In genomic region chr15:99082798-99083197, GRCh38 we compare ENCODE assay signal across 36 cellular contexts. TPM values are rescaled to one million over a fixed set of nuclear protein-coding genes. Genes with fewer than 3 reads are reported as not detected.
DNase-seq lines count a peak whose midpoint lies in the region; ATAC-seq, FAIRE-seq and TF ChIP-seq lines count a peak whose summit lies in the region.
"Had no signal": no experiment of that assay in that cellular context is flagged by ENCODE, and none has a peak within 500 bp of the region (broad histone marks: within the 10 kb centered on the region; RNA-seq: fewer than 3 reads in every experiment).

No MANE protein-coding gene starts in this region.

- no peak overlapping the region for H3K27ac Mint-ChIP-seq in T-cell
- H3K27ac Mint-ChIP-seq: B cell; CD14-positive monocyte; CD4-positive, alpha-beta memory T cell; CD4-positive, alpha-beta T cell; CD4-positive, CD25-positive, alpha-beta regulatory T cell; CD8-positive, alpha-beta memory T cell; CD8-positive, alpha-beta T cell had no signal

- no peaks in the 10 kb centered on the region for H4K20me1 ChIP-seq in osteoblast (ENCODE audit: insufficient read depth, low read length)
- H4K20me1 ChIP-seq: BLaER1; BLaER1 treated with 17β-estradiol and CSF1 and Interleukin-3, amounts not matched to agents 10 nM and 100 nM had no signal

- CTCF ChIA-PET in A549 (lab: Yijun Ruan, JAX) (interaction anchor here (0.9 to 2.2 kb wide), 7 partner anchors 9 to 564 kb away, joined by 3 to 8 read pairs (median 4); no protein-coding TSS in a partner anchor), HEK293 (lab: Yijun Ruan, JAX) (interaction anchor here (0.7 to 1.1 kb wide), 2 partner anchors 423 to 1311 kb away, joined by 3 read pairs; no protein-coding TSS in a partner anchor), HEK293T (lab: Yijun Ruan, JAX) (no interaction called here), T-cell (lab: Charles Lee) (interaction anchor here in 1 of 2 donors (0.8 kb wide), 1 partner anchor 10 kb away, joined by 3 read pairs; no protein-coding TSS in a partner anchor)

- H3K4me3 Mint-ChIP-seq in T-cell, result no peak overlapping the region
- H3K4me3 Mint-ChIP-seq: B cell; CD14-positive monocyte; CD4-positive, alpha-beta memory T cell; CD4-positive, alpha-beta T cell; CD4-positive, CD25-positive, alpha-beta regulatory T cell; CD8-positive, alpha-beta memory T cell; CD8-positive, alpha-beta T cell had no signal

- H3K9me3 Mint-ChIP-seq in T-cell, result no peaks in the 10 kb centered on the region
- H3K9me3 Mint-ChIP-seq: CD4-positive, alpha-beta T cell had no signal

- TF ChIP-seq CTCF in A549 (IDR thresholded peaks at IDR 0.05) (no peak), HEK293 (tag by site-specific recombination; IDR thresholded peaks at IDR 0.05) (no peak), osteoblast (IDR thresholded peaks at IDR 0.05; ENCODE audit: extremely low read depth, low read depth, low read length) (no peak)

- intact Hi-C loops in left colon (cut with DNase I, micrococcal nuclease), result no loop called here

- no peak for DNase-seq in A549 (ENCODE audit: low read depth in 1 of 2, low spot score in 1 of 2)
- DNase-seq in HEK293T (ENCODE audit: extremely low spot score), result no peak
- peak; percentile 62 for DNase-seq in osteoblast (ENCODE audit: insufficient read length, low spot score, missing footprints)
- DNase-seq in NCI-H146 treated with DMSO at 0.1 percent for 48 hours (lab: John Stamatoyannopoulos, UW; ENCODE audit: unreplicated experiment), result no peak
- no peak for DNase-seq in T-cell
- DNase-seq in left colon, result no peak
- no peak for DNase-seq in NCI-H1092 (lab: John Stamatoyannopoulos, UW)
- DNase-seq: 8988T; ACHN; AML-193; BE2C; C1 segment of cervical spinal cord; Caco-2; Calu3; CD4-positive, alpha-beta memory T cell; CD4-positive, alpha-beta T cell; CD4-positive, CD25-positive, alpha-beta regulatory T cell; CD8-positive, alpha-beta memory T cell; CD8-positive, alpha-beta T cell; COR-L47; DMS 273 treated with DMSO at 0.1 percent for 48 hours; DMS153; DMS53; DMS79; DMS79 treated with DMSO at 0.1 percent for 48 hours; DND-41; EL had no signal

- H3K4me1 ChIP-seq in A549 (no peaks in the 10 kb centered on the region), HEK293 (ENCODE audit: control insufficient read depth, insufficient read depth, low read length) (no peaks in the 10 kb centered on the region), osteoblast (ENCODE audit: insufficient read depth, low read length) (peaks cover 15% of the 10 kb centered on the region)
- H3K4me1 ChIP-seq: BE2C; BLaER1; BLaER1 treated with 17β-estradiol and CSF1 and Interleukin-3, amounts not matched to agents 10 nM and 100 nM; Caco-2 had no signal

- no peak for TF ChIP-seq POLR2A in A549 (IDR thresholded peaks at IDR 0.05; ENCODE audit: low read length)

- TF ChIP-seq RAD21 in A549 (conservative IDR thresholded peaks at IDR 0.05 in 1 of 2, IDR thresholded peaks at IDR 0.05 in 1 of 2), result no peak

- H3K27me3 Mint-ChIP-seq in T-cell, result peaks cover 16 to 17% of the 10 kb centered on the region in 2 donors

- no peaks in the 10 kb centered on the region for H3K4me1 Mint-ChIP-seq in T-cell
- H3K4me1 Mint-ChIP-seq: B cell; CD14-positive monocyte; CD4-positive, alpha-beta memory T cell; CD4-positive, CD25-positive, alpha-beta regulatory T cell; CD8-positive, alpha-beta memory T cell had no signal

- ATAC-seq in A549 (no peak), T-cell (replicated peaks in 1 of 4) (no peak), left colon (no peak)
- ATAC-seq: CD8-positive, alpha-beta T cell had no signal

- H3K36me3 ChIP-seq in HEK293 (ENCODE audit: control insufficient read depth in 2 of 2, insufficient read depth in 1 of 2, low read length in 2 of 2) (no peaks in the 10 kb centered on the region), osteoblast (ENCODE audit: insufficient read depth, low read length) (no peaks in the 10 kb centered on the region)
- H3K36me3 ChIP-seq: BE2C; BLaER1; BLaER1 treated with 17β-estradiol and CSF1 and Interleukin-3, amounts not matched to agents 10 nM and 100 nM had no signal

- FAIRE-seq in A549 (lab: Jason Lieb, UNC), result peak; percentile 94
- FAIRE-seq: A204.1, D721Med had no signal

- H2AFZ ChIP-seq in osteoblast (ENCODE audit: low read length), result no peak overlapping the region

- no peak overlapping the region for H3K4me3 ChIP-seq in A549
- H3K4me3 ChIP-seq in HEK293 (ENCODE audit: low read depth, low read length), result no peak overlapping the region
- no peak overlapping the region for H3K4me3 ChIP-seq in osteoblast (ENCODE audit: insufficient read depth, low read length)
- H3K4me3 ChIP-seq: BLaER1; BLaER1 treated with 17β-estradiol and CSF1 and Interleukin-3, amounts not matched to agents 10 nM and 100 nM had no signal

- H3K9me3 ChIP-seq in A549 (peaks cover 4% of the 10 kb centered on the region; the same call in 1 of the 3 replicates), HEK293 (ENCODE audit: control insufficient read depth, insufficient read depth, low read depth, low read length) (no peaks in the 10 kb centered on the region), osteoblast (ENCODE audit: low read depth, low read length) (no peaks in the 10 kb centered on the region)
- H3K9me3 ChIP-seq: BE2C, Caco-2 had no signal

- H3K4me2 ChIP-seq in A549 (no peak overlapping the region), osteoblast (ENCODE audit: insufficient read depth, low read length) (no peak overlapping the region)
- H3K4me2 ChIP-seq: BLaER1; BLaER1 treated with 17β-estradiol and CSF1 and Interleukin-3, amounts not matched to agents 10 nM and 100 nM had no signal

- no peak overlapping the region for H3K27ac ChIP-seq in A549
- no peak overlapping the region for H3K27ac ChIP-seq in HEK293 (ENCODE audit: extremely low read depth, low read depth, low read length)
- no peak overlapping the region for H3K27ac ChIP-seq in osteoblast (ENCODE audit: low read depth, low read length)
- H3K27ac ChIP-seq: 22Rv1; BLaER1; BLaER1 treated with 17β-estradiol and CSF1 and Interleukin-3, amounts not matched to agents 10 nM and 100 nM; C4-2B had no signal

- TF ChIP-seq EP300 in A549 (IDR thresholded peaks at IDR 0.05), result no peak

- no peaks in the 10 kb centered on the region for H3K79me2 ChIP-seq in osteoblast (ENCODE audit: insufficient read depth, low read length)

- 26% methylated on average over 1 of the region's 1 CpG for WGBS in A549 (ENCODE audit: missing lambda C conversion rate)

- POLR2A ChIA-PET in A549 (lab: Yijun Ruan, JAX) (no interaction called here), HEK293 (lab: Yijun Ruan, JAX) (no interaction called here), HEK293T (lab: Yijun Ruan, JAX) (no interaction called here), T-cell (lab: Charles Lee) (interaction anchor here in 1 of 2 donors (0.6 kb wide), 1 partner anchor 303 kb away, joined by 4 read pairs; no protein-coding TSS in a partner anchor)

- no peaks in the 10 kb centered on the region for H3K36me3 Mint-ChIP-seq in T-cell
- H3K36me3 Mint-ChIP-seq: CD14-positive monocyte; CD4-positive, alpha-beta memory T cell; CD4-positive, CD25-positive, alpha-beta regulatory T cell; CD8-positive, alpha-beta memory T cell; CD8-positive, alpha-beta T cell had no signal

- peaks cover 15% of the 10 kb centered on the region for H3K27me3 ChIP-seq in osteoblast (ENCODE audit: insufficient read depth, low read length)
- H3K27me3 ChIP-seq: BLaER1; BLaER1 treated with 17β-estradiol and CSF1 and Interleukin-3, amounts not matched to agents 10 nM and 100 nM had no signal

TF ChIP-seq in A549, 52 proteins besides CTCF, POLR2A, EP300 and RAD21:
- TF ChIP-seq NR3C1 (IDR thresholded peaks at IDR 0.05), result no peak
- no peak for TF ChIP-seq RFX5 (IDR thresholded peaks at IDR 0.05)
- TF ChIP-seq SMC3 (IDR thresholded peaks at IDR 0.05), result no peak
- no peak for TF ChIP-seq GATA3 (IDR thresholded peaks at IDR 0.05; ENCODE audit: borderline replicate concordance)
- TF ChIP-seq RNF2 (IDR thresholded peaks at IDR 0.05; ENCODE audit: borderline replicate concordance, low read depth), result no peak

TF ChIP-seq in HEK293, 187 proteins besides CTCF, POLR2A, EP300 and RAD21:
- no peak for TF ChIP-seq SP7 (tag by site-specific recombination; IDR thresholded peaks at IDR 0.05)
- TF ChIP-seq ZNF266 (tag by site-specific recombination; IDR thresholded peaks at IDR 0.05; ENCODE audit: low read depth), result no peak
- peak; percentile 65 for TF ChIP-seq SETDB1 (IDR thresholded peaks at IDR 0.05; ENCODE audit: insufficient read length, low read length)
- TF ChIP-seq ZNF654 (tag by site-specific recombination; IDR thresholded peaks at IDR 0.05; ENCODE audit: low read depth), result no peak

TF ChIP-seq in HEK293T, 16 proteins besides CTCF, POLR2A, EP300 and RAD21:
- TF ChIP-seq NFRKB (IDR thresholded peaks at IDR 0.05), result no peak
- peak; percentile 51 for TF ChIP-seq L3MBTL2 (conservative IDR thresholded peaks at IDR 0.05)
TF ChIP-seq in HEK293T: peak in this region for 1.

RNA-seq across cellular contexts. Expression of gene SYNM, which starts 22.1 kb away (rescaled TPM):
- 22.6 and 23.7 TPM in 2 replicates for polyA plus RNA-seq in A549 (2011; rRNA removed)
- 9.5 and 10.9 TPM in 2 replicates for polyA plus RNA-seq in A549 (2012; cell fraction: cytosol; rRNA removed)
- polyA plus RNA-seq in A549 (2012; cell fraction: nucleus; rRNA removed), result 40.1 and 57.2 TPM in 2 replicates
- polyA plus RNA-seq in A549 (2017; fragmentation: RNase III; extraction: RNeasy Plus Mini Kit Qiagen cat#74134 plus additional on column Dnase treatment), result 34.1 to 37.7 TPM (median 34.2 TPM) in 3 replicates
- 21.7 and 24.7 TPM in 2 replicates for polyA minus RNA-seq in A549 (2011; rRNA and poly(A)+ RNA removed)
- total RNA-seq in osteoblast, result 4.0 and 4.4 TPM in 2 replicates
- total RNA-seq in T-cell, result 1 to 10 TPM; 3.7 to 7.3 (median 4.2) TPM
- total RNA-seq in left colon, result 10 to 100 TPM in 1 of 2 donors, 1 to 10 TPM in 1; 5.2 to 96.5 TPM
